Comparison of ENCODE assay signal across 24 cellular contexts in genomic region chr13:92221916-92222315, GRCh38.
"Had no signal": no experiment of that assay in that cellular context is flagged by ENCODE, and none has a peak within 500 bp of the region (broad histone marks: within the 10 kb centered on the region; RNA-seq: fewer than 3 reads in every experiment).

No MANE protein-coding gene starts in this region.

- H3K27me3 Mint-ChIP-seq: activated naive CD4-positive, alpha-beta T cell treated with anti-CD3 and anti-CD28 coated beads, Interleukin-2, amount 50 U/mL, for 24 hours; dendritic cell treated with granulocyte-macrophage colony-stimulating factor and Interleukin-4, amounts not matched to agents 40 ng/mL and 50 ng/mL, for 4 days; naive B cell; type B pancreatic cell had no signal

- H3K27ac Mint-ChIP-seq: activated naive CD4-positive, alpha-beta T cell treated with anti-CD3 and anti-CD28 coated beads, Interleukin-2, amount 50 U/mL, for 24 hours; dendritic cell treated with granulocyte-macrophage colony-stimulating factor and Interleukin-4, amounts not matched to agents 40 ng/mL and 50 ng/mL, for 4 days; naive B cell; stimulated activated effector memory CD8-positive, alpha-beta T cell treated with anti-CD3 and anti-CD28 coated beads, Interleukin-12 subunit alpha, Interleukin-12 subunit beta, amount 100 ng/mL, for 72 hours; type B pancreatic cell had no signal

- H3K4me3 Mint-ChIP-seq: activated naive CD4-positive, alpha-beta T cell treated with anti-CD3 and anti-CD28 coated beads, Interleukin-2, amount 50 U/mL, for 24 hours; dendritic cell treated with granulocyte-macrophage colony-stimulating factor and Interleukin-4, amounts not matched to agents 40 ng/mL and 50 ng/mL, for 4 days; neural crest cell; stimulated activated effector memory CD8-positive, alpha-beta T cell treated with anti-CD3 and anti-CD28 coated beads, Interleukin-12 subunit alpha, Interleukin-12 subunit beta, amount 100 ng/mL, for 72 hours; type B pancreatic cell had no signal

- H3K36me3 ChIP-seq: ascending aorta, esophagus squamous epithelium, stomach, WERI-Rb-1 had no signal

- ATAC-seq: left lobe of liver; sciatic nerve; stimulated activated effector memory CD8-positive, alpha-beta T cell treated with anti-CD3 and anti-CD28 coated beads, Interleukin-12 subunit alpha, Interleukin-12 subunit beta, amount 100 ng/mL, for 72 hours had no signal

- H3K4me3 ChIP-seq: ascending aorta, esophagus squamous epithelium, stomach had no signal

- H3K9me3 ChIP-seq: ascending aorta, esophagus squamous epithelium had no signal

- H3K27ac ChIP-seq: ascending aorta, esophagus squamous epithelium, parathyroid adenoma, stomach, WERI-Rb-1 had no signal

- H3K27me3 ChIP-seq: ascending aorta, esophagus squamous epithelium, stomach had no signal

- H3K79me2 ChIP-seq: parathyroid adenoma had no signal

- H2AFZ ChIP-seq: parathyroid adenoma had no signal

- H3K36me3 Mint-ChIP-seq: activated naive CD4-positive, alpha-beta T cell treated with anti-CD3 and anti-CD28 coated beads, Interleukin-2, amount 50 U/mL, for 24 hours; naive B cell; stimulated activated effector memory CD8-positive, alpha-beta T cell treated with anti-CD3 and anti-CD28 coated beads, Interleukin-12 subunit alpha, Interleukin-12 subunit beta, amount 100 ng/mL, for 72 hours; type B pancreatic cell had no signal

- DNase-seq: activated CD4-positive, alpha-beta T cell treated with anti-CD3 and anti-CD28 coated beads for 1 hour; activated CD8-positive, alpha-beta memory T cell treated with anti-CD3 and anti-CD28 coated beads for 24 hours; activated CD8-positive, alpha-beta memory T cell treated with anti-CD3 and anti-CD28 coated beads, Interleukin-2, amount 50 U/mL, for 48 hours; activated effector memory CD4-positive, alpha-beta T cell treated with anti-CD3 and anti-CD28 coated beads, Interleukin-2, amount 50 U/mL, for 16 hours; activated T-cell treated with anti-CD3 and anti-CD28 coated beads, Interleukin-2, amount 50 U/mL, for 48 hours; effector CD8-positive, alpha-beta T cell; esophagus squamous epithelium; hypothalamus; islet precursor cell; mammary epithelial cell; naive B cell; stimulated activated CD4-positive, alpha-beta T cell treated with anti-CD3 and anti-CD28 coated beads, Interleukin-4, amount 100 ng/mL, for 24 hours; stomach; T1000; WERI-Rb-1 had no signal

- H3K9ac ChIP-seq: parathyroid adenoma had no signal

- H3K4me1 Mint-ChIP-seq: activated naive CD4-positive, alpha-beta T cell treated with anti-CD3 and anti-CD28 coated beads, Interleukin-2, amount 50 U/mL, for 24 hours; naive B cell; stimulated activated effector memory CD8-positive, alpha-beta T cell treated with anti-CD3 and anti-CD28 coated beads, Interleukin-12 subunit alpha, Interleukin-12 subunit beta, amount 100 ng/mL, for 72 hours had no signal

- H3K4me1 ChIP-seq: ascending aorta, esophagus squamous epithelium, parathyroid adenoma, stomach had no signal
